ENCODE assay signal across 8 cellular contexts in the genomic region with DNA sequence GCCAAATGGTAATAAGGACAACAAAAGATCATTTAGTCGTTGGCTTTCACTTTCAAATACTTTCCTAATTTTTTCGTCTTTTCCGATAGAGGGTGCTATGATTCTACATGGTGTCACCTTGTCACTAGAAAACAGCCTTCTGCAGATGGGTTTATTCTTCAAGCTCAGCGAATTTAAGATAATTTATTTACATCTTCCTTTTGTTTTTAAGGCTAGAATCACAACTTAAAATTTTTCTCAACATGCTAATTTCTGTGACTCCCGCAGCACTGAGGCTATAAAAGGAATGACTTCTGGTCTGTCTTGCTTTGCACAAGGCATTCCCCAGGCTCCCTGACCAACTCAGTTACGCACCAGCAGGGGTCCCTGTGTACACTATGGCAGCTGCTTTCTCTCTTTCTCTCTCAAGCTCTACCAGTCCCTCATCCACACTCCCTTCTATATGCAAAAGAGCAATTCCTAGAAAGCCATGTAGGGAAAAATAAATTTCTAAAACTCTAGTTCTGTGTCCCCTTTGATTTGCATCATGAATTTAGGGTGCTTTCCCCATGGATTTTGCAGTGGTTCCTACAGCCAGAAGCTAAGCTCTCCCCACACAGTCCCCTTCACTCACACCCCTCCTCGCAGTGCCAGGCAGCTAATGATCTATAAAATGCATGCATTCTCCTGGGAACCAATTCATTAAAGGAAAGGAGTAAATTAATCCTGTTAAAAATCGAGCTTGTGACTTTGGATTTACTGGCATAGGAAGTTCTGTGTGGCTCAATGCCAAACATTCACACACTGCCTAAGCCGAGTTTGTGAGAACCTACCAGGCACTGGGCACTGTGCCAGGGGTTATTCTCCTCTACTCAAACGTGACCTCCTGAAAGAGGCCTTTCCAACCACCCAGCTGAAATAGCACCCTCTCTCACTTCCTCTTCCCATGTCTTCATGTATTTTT.
DNase-seq lines count a peak whose midpoint lies in the region; ATAC-seq, FAIRE-seq and TF ChIP-seq lines count a peak whose summit lies in the region.

No MANE protein-coding gene starts in this region.

- H3K9ac ChIP-seq in NT2/D1 (ENCODE audit: insufficient read length, low read depth), result no peak overlapping the region

- H4K20me1 ChIP-seq in GM23338 (replicated peaks; ENCODE audit: insufficient read depth), result no peaks in the 10 kb centered on the region

- TF ChIP-seq CTCF in GM23338 (conservative IDR thresholded peaks at IDR 0.05; ENCODE audit: low read depth in 2 of 2) (peak; percentile 81 to 90), pancreas (IDR thresholded peaks at IDR 0.05) (peak; percentile 35 to 57 (median 46))

- no peaks in the 10 kb centered on the region for H3K36me3 Mint-ChIP-seq in GM23338 (ENCODE audit: low read depth)
- no peaks in the 10 kb centered on the region for H3K36me3 Mint-ChIP-seq in activated naive CD8-positive, alpha-beta T cell

- intact Hi-C loops in pancreas (cut with DNase I), result loop anchor here in 1 of 3 donors (10.0 kb wide), 1 partner anchor 101 kb away; no protein-coding TSS in a partner anchor

- H3K36me3 ChIP-seq in GM23338 (ENCODE audit: insufficient read depth) (no peaks in the 10 kb centered on the region), NT2/D1 (ENCODE audit: insufficient read depth, insufficient read length, low read length) (no peaks in the 10 kb centered on the region), pancreas (peaks cover 0 to 7% (median 0%) of the 10 kb centered on the region in 3 donors)

- H3K9me3 Mint-ChIP-seq in GM23338, result no peaks in the 10 kb centered on the region
- H3K9me3 Mint-ChIP-seq in activated naive CD8-positive, alpha-beta T cell (ENCODE audit: low read depth), result no peaks in the 10 kb centered on the region

- no peak overlapping the region for H2AFZ ChIP-seq in GM23338

- ATAC-seq in GM23338 (peak; percentile 99), pancreas (peak; percentile 93 to 97 (median 96))

- H3K79me2 ChIP-seq in GM23338 (replicated peaks; ENCODE audit: insufficient read depth), result no peaks in the 10 kb centered on the region

- no peaks in the 10 kb centered on the region for H3F3A ChIP-seq in GM23338 (replicated peaks; ENCODE audit: low read depth)

- H3K4me3 ChIP-seq in GM23338, result 0 out of 2 replicates have a peak overlapping the region, but pooled peaks have one; percentile 18
- no peak overlapping the region for H3K4me3 ChIP-seq in NT2/D1 (ENCODE audit: insufficient read length, low read depth)
- H3K4me3 ChIP-seq in pancreas, result peak overlapping the region in 2 of 4 donors; percentile 3 to 21

- H3K4me3 Mint-ChIP-seq in GM23338, result peak overlapping the region; percentile 57; the same call in 2 of the 3 replicates
- peak overlapping the region; percentile 61 for H3K4me3 Mint-ChIP-seq in activated naive CD8-positive, alpha-beta T cell

- H3K4me1 ChIP-seq in GM23338 (ENCODE audit: insufficient read depth) (peaks cover 4% of the 10 kb centered on the region; the same call in 1 of the 2 replicates), NT2/D1 (ENCODE audit: insufficient read depth, insufficient read length) (no peaks in the 10 kb centered on the region), pancreas (peaks cover 0 to 15% (median 12%) of the 10 kb centered on the region in 3 donors)

- TF ChIP-seq EP300 in Ishikawa (IDR thresholded peaks at IDR 0.05; ENCODE audit: borderline replicate concordance), result peak; percentile 78

- H3K27me3 ChIP-seq in GM23338 (ENCODE audit: insufficient read depth) (no peaks in the 10 kb centered on the region), NT2/D1 (ENCODE audit: insufficient read depth, insufficient read length) (no peaks in the 10 kb centered on the region), pancreas (no peaks in the 10 kb centered on the region)

- 2 to 3% methylated on average over 10 of the region's 10 CpGs for WGBS in pancreas, 2 donors

- H3K4me1 Mint-ChIP-seq in GM23338, result peaks cover 6% of the 10 kb centered on the region; the same call in 2 of the 3 replicates
- peaks cover 8% of the 10 kb centered on the region for H3K4me1 Mint-ChIP-seq in activated naive CD8-positive, alpha-beta T cell (ENCODE audit: low read depth)

- no peaks in the 10 kb centered on the region for H3K27me3 Mint-ChIP-seq in GM23338 (ENCODE audit: insufficient read depth, low read depth, poor library complexity)
- peaks cover 7% of the 10 kb centered on the region for H3K27me3 Mint-ChIP-seq in activated naive CD8-positive, alpha-beta T cell

- peak; percentile 11 for DNase-seq in GM04503 (ENCODE audit: low read depth)
- peak; percentile 91 for DNase-seq in GM23338 (ENCODE audit: low spot score)
- DNase-seq in NT2/D1 (ENCODE audit: low read depth, low spot score), result peak; percentile 70
- DNase-seq in glomerular visceral epithelial cell (ENCODE audit: extremely low spot score), result peak; percentile 94
- DNase-seq in pancreas, result peak; percentile 67 to 84 (median 78)
- no peak for DNase-seq in stimulated activated naive CD4-positive, alpha-beta T cell treated with Interleukin-2 at 50 U/mL for 16 hours (lab: John Stamatoyannopoulos, UW)

- H3K27ac Mint-ChIP-seq in GM23338, result no peak overlapping the region
- H3K27ac Mint-ChIP-seq in activated naive CD8-positive, alpha-beta T cell, result no peak overlapping the region

- no peaks in the 10 kb centered on the region for H3K9me2 ChIP-seq in GM23338 (ENCODE audit: insufficient read depth)

- FAIRE-seq in pancreas (lab: Jason Lieb, UNC), result peak; percentile 61

- peak overlapping the region; percentile 30; the same call in 1 of the 2 replicates for H3K4me2 ChIP-seq in GM23338

- H3K27ac ChIP-seq in GM23338 (ENCODE audit: low read depth), result no peak overlapping the region
- peak overlapping the region in 1 of 4 donors; percentile 55 for H3K27ac ChIP-seq in pancreas

- TF ChIP-seq RAD21 in Ishikawa (IDR thresholded peaks at IDR 0.05; ENCODE audit: low read depth), result peak; percentile 75

- H3K9me3 ChIP-seq in NT2/D1 (ENCODE audit: insufficient read depth, low read length) (0 out of 2 replicates have a peak, but pooled peaks cover 8% of the 10 kb centered on the region), pancreas (no peaks in the 10 kb centered on the region)

TF ChIP-seq in GM23338, 12 proteins besides CTCF, POLR2A, EP300 and RAD21:
- no peak for TF ChIP-seq EZH2 (IDR thresholded peaks at IDR 0.05; ENCODE audit: low read depth, unreplicated experiment)
- no peak for TF ChIP-seq CREB1 (CRISPR knock-in tag; IDR thresholded peaks at IDR 0.05; ENCODE audit: low read depth)
- no peak for TF ChIP-seq EZH2phosphoT487 (IDR thresholded peaks at IDR 0.05; ENCODE audit: unreplicated experiment)
- TF ChIP-seq ZNF331 (CRISPR knock-in tag; IDR thresholded peaks at IDR 0.05; ENCODE audit: low read depth), result no peak
- TF ChIP-seq STAT1 (IDR thresholded peaks at IDR 0.05; ENCODE audit: unreplicated experiment), result no peak

TF ChIP-seq in Ishikawa, 13 proteins besides CTCF, POLR2A, EP300 and RAD21:
- TF ChIP-seq NFIC (IDR thresholded peaks at IDR 0.05) (peak; percentile 98), TEAD4 (IDR thresholded peaks at IDR 0.05) (peak; percentile 71), CEBPB (IDR thresholded peaks at IDR 0.05) (no peak), ZBTB7A (IDR thresholded peaks at IDR 0.05; ENCODE audit: low read depth) (no peak), TAF1 (IDR thresholded peaks at IDR 0.05; ENCODE audit: low read depth) (no peak), EGR1 (IDR thresholded peaks at IDR 0.05) (no peak), YY1 (IDR thresholded peaks at IDR 0.05; ENCODE audit: low read depth) (peak; percentile 49; the same call in 1 of the 2 replicates), CREB1 (IDR thresholded peaks at IDR 0.05; ENCODE audit: low read depth) (no peak), TCF12 (IDR thresholded peaks at IDR 0.05; ENCODE audit: low read depth) (peak; percentile 66), FOXM1 (IDR thresholded peaks at IDR 0.05; ENCODE audit: borderline replicate concordance, low read depth) (peak; percentile 61; the same call in 1 of the 2 replicates)
- TF ChIP-seq, protein P1, sequence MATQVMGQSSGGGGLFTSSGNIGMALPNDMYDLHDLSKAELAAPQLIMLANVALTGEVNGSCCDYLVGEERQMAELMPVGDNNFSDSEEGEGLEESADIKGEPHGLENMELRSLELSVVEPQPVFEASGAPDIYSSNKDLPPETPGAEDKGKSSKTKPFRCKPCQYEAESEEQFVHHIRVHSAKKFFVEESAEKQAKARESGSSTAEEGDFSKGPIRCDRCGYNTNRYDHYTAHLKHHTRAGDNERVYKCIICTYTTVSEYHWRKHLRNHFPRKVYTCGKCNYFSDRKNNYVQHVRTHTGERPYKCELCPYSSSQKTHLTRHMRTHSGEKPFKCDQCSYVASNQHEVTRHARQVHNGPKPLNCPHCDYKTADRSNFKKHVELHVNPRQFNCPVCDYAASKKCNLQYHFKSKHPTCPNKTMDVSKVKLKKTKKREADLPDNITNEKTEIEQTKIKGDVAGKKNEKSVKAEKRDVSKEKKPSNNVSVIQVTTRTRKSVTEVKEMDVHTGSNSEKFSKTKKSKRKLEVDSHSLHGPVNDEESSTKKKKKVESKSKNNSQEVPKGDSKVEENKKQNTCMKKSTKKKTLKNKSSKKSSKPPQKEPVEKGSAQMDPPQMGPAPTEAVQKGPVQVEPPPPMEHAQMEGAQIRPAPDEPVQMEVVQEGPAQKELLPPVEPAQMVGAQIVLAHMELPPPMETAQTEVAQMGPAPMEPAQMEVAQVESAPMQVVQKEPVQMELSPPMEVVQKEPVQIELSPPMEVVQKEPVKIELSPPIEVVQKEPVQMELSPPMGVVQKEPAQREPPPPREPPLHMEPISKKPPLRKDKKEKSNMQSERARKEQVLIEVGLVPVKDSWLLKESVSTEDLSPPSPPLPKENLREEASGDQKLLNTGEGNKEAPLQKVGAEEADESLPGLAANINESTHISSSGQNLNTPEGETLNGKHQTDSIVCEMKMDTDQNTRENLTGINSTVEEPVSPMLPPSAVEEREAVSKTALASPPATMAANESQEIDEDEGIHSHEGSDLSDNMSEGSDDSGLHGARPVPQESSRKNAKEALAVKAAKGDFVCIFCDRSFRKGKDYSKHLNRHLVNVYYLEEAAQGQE (IDR thresholded peaks at IDR 0.05; ENCODE audit: low read depth), result no peak
- TF ChIP-seq, protein P2, sequence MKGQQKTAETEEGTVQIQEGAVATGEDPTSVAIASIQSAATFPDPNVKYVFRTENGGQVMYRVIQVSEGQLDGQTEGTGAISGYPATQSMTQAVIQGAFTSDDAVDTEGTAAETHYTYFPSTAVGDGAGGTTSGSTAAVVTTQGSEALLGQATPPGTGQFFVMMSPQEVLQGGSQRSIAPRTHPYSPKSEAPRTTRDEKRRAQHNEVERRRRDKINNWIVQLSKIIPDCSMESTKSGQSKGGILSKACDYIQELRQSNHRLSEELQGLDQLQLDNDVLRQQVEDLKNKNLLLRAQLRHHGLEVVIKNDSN (IDR thresholded peaks at IDR 0.05), result 0 out of 2 replicates have a peak, but pooled peaks have one; percentile 11
- TF ChIP-seq, protein P3, sequence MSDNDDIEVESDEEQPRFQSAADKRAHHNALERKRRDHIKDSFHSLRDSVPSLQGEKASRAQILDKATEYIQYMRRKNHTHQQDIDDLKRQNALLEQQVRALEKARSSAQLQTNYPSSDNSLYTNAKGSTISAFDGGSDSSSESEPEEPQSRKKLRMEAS (IDR thresholded peaks at IDR 0.05), result peak; percentile 35
